ENCODE assay signal across 23 cellular contexts in the genomic region with DNA sequence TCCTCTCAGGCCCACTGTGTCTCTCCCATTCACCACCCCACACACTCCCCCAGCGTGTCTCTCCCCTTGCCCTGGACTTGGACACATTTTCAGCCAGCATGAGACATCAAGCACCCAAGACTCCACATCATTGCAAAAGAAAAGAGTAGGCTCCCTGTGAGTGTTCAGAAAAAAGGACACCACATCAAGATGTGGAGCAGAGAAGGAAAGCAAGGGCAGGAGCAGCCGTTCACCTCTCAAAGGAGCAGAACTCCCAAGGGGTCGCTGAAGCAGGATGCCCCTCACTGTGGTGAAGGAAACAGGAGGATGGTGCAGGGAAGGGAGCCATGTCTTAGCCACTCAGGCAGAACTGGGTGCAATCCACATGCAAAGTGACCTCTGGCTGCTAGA.
"Had no signal": no experiment of that assay in that cellular context is flagged by ENCODE, and none has a peak within 500 bp of the region (broad histone marks: within the 10 kb centered on the region; RNA-seq: fewer than 3 reads in every experiment).

No MANE protein-coding gene starts in this region.

- ATAC-seq: left lobe of liver; natural killer cell; pancreas; stimulated activated naive B cell treated with anti-CD40 and anti-IgM and Interleukin-4, amounts not matched to agents 10 μg/mL and 1 μg/mL and 100 μg/mL, for 72 hours had no signal

- H3K36me3 Mint-ChIP-seq: activated CD4-positive, alpha-beta memory T cell treated with anti-CD3 and anti-CD28 coated beads for 36 hours; activated naive CD8-positive, alpha-beta T cell treated with anti-CD3 and anti-CD28 coated beads, Interleukin-2, amount 10 ng/mL, durations not matched to agents 7 days and 5 days; brain; natural killer cell had no signal

- H3K4me1 Mint-ChIP-seq: activated CD4-positive, alpha-beta T cell treated with anti-CD3 and anti-CD28 coated beads, Interleukin-2, amount 10 ng/mL, durations not matched to agents 24 days and 14 days; brain had no signal

- H3K9me3 Mint-ChIP-seq: activated CD4-positive, alpha-beta memory T cell treated with anti-CD3 and anti-CD28 coated beads for 36 hours; activated CD4-positive, alpha-beta T cell treated with anti-CD3 and anti-CD28 coated beads, Interleukin-2, amount 10 ng/mL, durations not matched to agents 24 days and 14 days; activated naive CD4-positive, alpha-beta T cell treated with anti-CD3 and anti-CD28 coated beads for 36 hours; activated naive CD8-positive, alpha-beta T cell treated with anti-CD3 and anti-CD28 coated beads, Interleukin-2, amount 10 ng/mL, durations not matched to agents 7 days and 5 days; activated T-helper 1 cell treated with anti-CD3 and anti-CD28 coated beads, Interleukin-12 subunit alpha, Interleukin-12 subunit beta, Interleukin-2, Interleukin-4 antibody, amounts not matched to agents 30 ng/mL and 10 ng/mL and 1 ng/mL, durations not matched to agents 14 hours and 24 hours and 36 hours; natural killer cell; stimulated activated naive B cell treated with anti-CD40 and anti-IgM and Interleukin-4, amounts not matched to agents 10 μg/mL and 1 μg/mL and 100 μg/mL, for 72 hours had no signal

- DNase-seq: activated CD4-positive, alpha-beta memory T cell treated with anti-CD3 and anti-CD28 coated beads for 36 hours; activated CD4-positive, alpha-beta T cell treated with anti-CD3 and anti-CD28 coated beads, Interleukin-2, amount 10 ng/mL, durations not matched to agents 24 days and 14 days; activated CD4-positive, CD25-positive, alpha-beta regulatory T cell treated with anti-CD3 and anti-CD28 coated beads, Interleukin-2, amount 50 U/mL, for 72 hours; activated effector memory CD4-positive, alpha-beta T cell treated with anti-CD3 and anti-CD28 coated beads, Interleukin-2, amount 50 U/mL, for 16 hours; activated naive CD4-positive, alpha-beta T cell treated with anti-CD3 and anti-CD28 coated beads for 36 hours; activated naive CD8-positive, alpha-beta T cell treated with anti-CD3 and anti-CD28 coated beads, Interleukin-2, amount 10 ng/mL, durations not matched to agents 7 days and 5 days; activated T-cell treated with anti-CD3 and anti-CD28 coated beads, Interleukin-2, amount 50 U/mL, for 1 hour; cerebellar nuclear complex; effector memory CD4-positive, alpha-beta T cell; kidney glomerular epithelial cell; mesenchymal stem cell; natural killer cell; retina; stimulated activated CD4-positive, alpha-beta T cell treated with anti-CD3 and anti-CD28 coated beads, Interleukin-1b, Interleukin-23, amount 100 ng/mL, for 48 hours; stimulated activated CD4-positive, alpha-beta T cell treated with anti-CD3 and anti-CD28 coated beads, Interleukin-4, amount 100 ng/mL, for 4 hours; stimulated activated CD8-positive, alpha-beta memory T cell treated with anti-CD3 and anti-CD28 coated beads, Interleukin-4, amount 100 ng/mL, for 48 hours; stimulated activated naive B cell treated with anti-CD40 and anti-IgM and Interleukin-4, amounts not matched to agents 10 μg/mL and 1 μg/mL and 100 μg/mL, for 72 hours; T-helper 2 cell; tibial artery had no signal

- H3K27ac Mint-ChIP-seq: activated CD4-positive, alpha-beta memory T cell treated with anti-CD3 and anti-CD28 coated beads for 36 hours; activated CD4-positive, alpha-beta T cell treated with anti-CD3 and anti-CD28 coated beads, Interleukin-2, amount 10 ng/mL, durations not matched to agents 24 days and 14 days; activated naive CD4-positive, alpha-beta T cell treated with anti-CD3 and anti-CD28 coated beads for 36 hours; activated naive CD8-positive, alpha-beta T cell treated with anti-CD3 and anti-CD28 coated beads, Interleukin-2, amount 10 ng/mL, durations not matched to agents 7 days and 5 days; activated T-helper 1 cell treated with anti-CD3 and anti-CD28 coated beads, Interleukin-12 subunit alpha, Interleukin-12 subunit beta, Interleukin-2, Interleukin-4 antibody, amounts not matched to agents 30 ng/mL and 10 ng/mL and 1 ng/mL, durations not matched to agents 14 hours and 24 hours and 36 hours; brain; natural killer cell had no signal

- H3K4me3 Mint-ChIP-seq: activated CD4-positive, alpha-beta memory T cell treated with anti-CD3 and anti-CD28 coated beads for 36 hours; activated CD4-positive, alpha-beta T cell treated with anti-CD3 and anti-CD28 coated beads, Interleukin-2, amount 10 ng/mL, durations not matched to agents 24 days and 14 days; activated naive CD4-positive, alpha-beta T cell treated with anti-CD3 and anti-CD28 coated beads for 36 hours; activated naive CD8-positive, alpha-beta T cell treated with anti-CD3 and anti-CD28 coated beads, Interleukin-2, amount 10 ng/mL, durations not matched to agents 7 days and 5 days; activated T-helper 1 cell treated with anti-CD3 and anti-CD28 coated beads, Interleukin-12 subunit alpha, Interleukin-12 subunit beta, Interleukin-2, Interleukin-4 antibody, amounts not matched to agents 30 ng/mL and 10 ng/mL and 1 ng/mL, durations not matched to agents 14 hours and 24 hours and 36 hours; brain; natural killer cell; stimulated activated naive B cell treated with anti-CD40 and anti-IgM and Interleukin-4, amounts not matched to agents 10 μg/mL and 1 μg/mL and 100 μg/mL, for 72 hours had no signal
